9 cellular contexts compared by ENCODE assay signal in genomic region chr18:54149078-54149697, GRCh38.
DNase-seq lines count a peak whose midpoint lies in the region; ATAC-seq and TF ChIP-seq lines count a peak whose summit lies in the region.
"Had no signal": no experiment of that assay in that cellular context is flagged by ENCODE, and none has a peak within 500 bp of the region (broad histone marks: within the 10 kb centered on the region; RNA-seq: fewer than 3 reads in every experiment).

No MANE protein-coding gene starts in this region.

- H3K27me3 Mint-ChIP-seq in activated T-cell treated with anti-CD3 and anti-CD28 coated beads, Interleukin-2, amount 50 U/mL, for 24 hours, result no peaks in the 10 kb centered on the region
- no peaks in the 10 kb centered on the region for H3K27me3 Mint-ChIP-seq in nephron progenitor cell (ENCODE audit: low read depth, poor library complexity)

- WGBS in hepatocyte (ENCODE audit: low lambda C conversion rate, missing lambda C conversion rate), result 72% methylated on average over 3 of the region's 3 CpGs

- H4K20me1 ChIP-seq in hepatocyte (ENCODE audit: insufficient read depth, poor library complexity, severe bottlenecking), result no peaks in the 10 kb centered on the region

- peak overlapping the region; percentile 15 for H3K4me3 ChIP-seq in AG10803 (ENCODE audit: low read length)
- H3K4me3 ChIP-seq in hepatocyte, result no peak overlapping the region

- no peak for TF ChIP-seq CTCF in AG10803 (conservative IDR thresholded peaks at IDR 0.05; ENCODE audit: low read length)
- no peak for TF ChIP-seq CTCF in hepatocyte (IDR thresholded peaks at IDR 0.05; ENCODE audit: poor library complexity)
- no peak for TF ChIP-seq CTCF in nephron progenitor cell (IDR thresholded peaks at IDR 0.05)

- H3K4me1 ChIP-seq in hepatocyte (ENCODE audit: insufficient read depth), result no peaks in the 10 kb centered on the region

- peaks cover 58% of the 10 kb centered on the region for H3K4me1 Mint-ChIP-seq in activated T-cell treated with anti-CD3 and anti-CD28 coated beads, Interleukin-2, amount 50 U/mL, for 24 hours (ENCODE audit: low read depth)
- H3K4me1 Mint-ChIP-seq in nephron progenitor cell, result peaks cover 16% of the 10 kb centered on the region

- H3K36me3 ChIP-seq in hepatocyte (replicated peaks; ENCODE audit: insufficient read depth, low read depth), result no peaks in the 10 kb centered on the region

- peak overlapping the region; percentile 99 for H3K27ac Mint-ChIP-seq in activated T-cell treated with anti-CD3 and anti-CD28 coated beads, Interleukin-2, amount 50 U/mL, for 24 hours
- no peak overlapping the region for H3K27ac Mint-ChIP-seq in nephron progenitor cell

- no peaks in the 10 kb centered on the region for H3K79me2 ChIP-seq in hepatocyte

- DNase-seq in AG10803 (ENCODE audit: low read depth) (peak; percentile 94), hepatocyte (ENCODE audit: low spot score) (peak; percentile 56), nephron progenitor cell (no peak), globus pallidus (ENCODE audit: low spot score) (no peak)
- peak; percentile 55 for DNase-seq in activated T-cell treated with anti-CD3 and anti-CD28 coated beads, Interleukin-2, amount 50 U/mL, for 24 hours
- DNase-seq in stimulated activated CD8-positive, alpha-beta memory T cell treated with anti-CD3 and anti-CD28 coated beads, Interleukin-4, amount 100 ng/mL, for 4 hours (ENCODE audit: low read depth in 2 of 2, low spot score in 1 of 2), result peak; percentile 6 to 15

- H3K4me2 ChIP-seq in hepatocyte, result no peak overlapping the region

- peaks cover 2% of the 10 kb centered on the region for H3K9me3 Mint-ChIP-seq in activated T-cell treated with anti-CD3 and anti-CD28 coated beads, Interleukin-2, amount 50 U/mL, for 24 hours
- peaks cover 4% of the 10 kb centered on the region for H3K9me3 Mint-ChIP-seq in nephron progenitor cell

- ATAC-seq in GM19452 (IDR thresholded peaks at IDR 0.05; ENCODE audit: unreplicated experiment), result peak; percentile 58
- peak; percentile 56 for ATAC-seq in HG03469 (IDR thresholded peaks at IDR 0.05; ENCODE audit: unreplicated experiment)

- no peaks in the 10 kb centered on the region for H3K9me2 ChIP-seq in hepatocyte (replicated peaks; ENCODE audit: insufficient read depth)

- H3K27me3 ChIP-seq in hepatocyte, result no peaks in the 10 kb centered on the region

- H3K27ac ChIP-seq in hepatocyte, result peak overlapping the region; percentile 64
- H3K27ac ChIP-seq: HL-60 had no signal

- H3K4me3 Mint-ChIP-seq in activated T-cell treated with anti-CD3 and anti-CD28 coated beads, Interleukin-2, amount 50 U/mL, for 24 hours, result peak overlapping the region; percentile 57
- H3K4me3 Mint-ChIP-seq in nephron progenitor cell, result no peak overlapping the region

- peaks cover 44% of the 10 kb centered on the region for H3K36me3 Mint-ChIP-seq in activated T-cell treated with anti-CD3 and anti-CD28 coated beads, Interleukin-2, amount 50 U/mL, for 24 hours (ENCODE audit: low read depth)
- H3K36me3 Mint-ChIP-seq in nephron progenitor cell (ENCODE audit: low read depth), result no peaks in the 10 kb centered on the region

- H2AFZ ChIP-seq in hepatocyte, result no peak overlapping the region

- no peaks in the 10 kb centered on the region for H3K9me3 ChIP-seq in hepatocyte (ENCODE audit: low read depth)

Comparison
In these comparisons a context has a peak if more than half of its experiments do, and no peak if none do; other contexts are left out.
1. DNase-seq: peak in AG10803 (single experiment), activated T-cell treated with anti-CD3 and anti-CD28 coated beads, Interleukin-2, amount 50 U/mL, for 24 hours (single experiment), hepatocyte (single experiment) and stimulated activated CD8-positive, alpha-beta memory T cell treated with anti-CD3 and anti-CD28 coated beads, Interleukin-4, amount 100 ng/mL, for 4 hours (2 of 2); none in nephron progenitor cell (single experiment) and globus pallidus (single experiment).